Comparison of ENCODE assay signal across 1 cellular context in the genomic region with DNA sequence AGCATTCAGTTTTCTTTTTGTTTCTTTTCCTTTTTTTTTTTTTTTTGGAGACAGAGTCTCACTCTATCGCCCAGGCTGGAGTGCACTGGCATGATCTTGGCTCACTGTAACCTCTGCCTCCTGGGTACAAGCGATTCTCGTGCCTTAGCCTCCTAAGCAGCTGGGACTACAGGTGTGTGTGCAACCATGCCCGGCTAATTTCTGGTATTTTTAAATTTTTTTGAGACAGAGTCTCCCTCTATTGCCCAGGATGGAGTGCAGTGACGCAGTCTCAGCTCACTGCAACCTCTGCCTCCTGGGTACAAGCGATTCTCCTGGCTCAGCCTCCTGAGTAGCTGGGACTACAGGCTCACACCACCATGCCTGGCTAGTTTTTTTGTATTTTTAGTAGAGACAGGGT. TPM values are rescaled to one million over a fixed set of nuclear protein-coding genes. Genes with fewer than 3 reads are reported as not detected.
"Had no signal": no experiment of that assay in that cellular context is flagged by ENCODE, and none has a peak within 500 bp of the region (broad histone marks: within the 10 kb centered on the region; RNA-seq: fewer than 3 reads in every experiment).

No MANE protein-coding gene starts in this region.

RNA-seq across cellular contexts. Expression of a gene that starts 30.1 kb away (rescaled TPM):
- total RNA-seq: gastrocnemius medialis had no signal
